11 cellular contexts compared by ENCODE assay signal in the genomic region with DNA sequence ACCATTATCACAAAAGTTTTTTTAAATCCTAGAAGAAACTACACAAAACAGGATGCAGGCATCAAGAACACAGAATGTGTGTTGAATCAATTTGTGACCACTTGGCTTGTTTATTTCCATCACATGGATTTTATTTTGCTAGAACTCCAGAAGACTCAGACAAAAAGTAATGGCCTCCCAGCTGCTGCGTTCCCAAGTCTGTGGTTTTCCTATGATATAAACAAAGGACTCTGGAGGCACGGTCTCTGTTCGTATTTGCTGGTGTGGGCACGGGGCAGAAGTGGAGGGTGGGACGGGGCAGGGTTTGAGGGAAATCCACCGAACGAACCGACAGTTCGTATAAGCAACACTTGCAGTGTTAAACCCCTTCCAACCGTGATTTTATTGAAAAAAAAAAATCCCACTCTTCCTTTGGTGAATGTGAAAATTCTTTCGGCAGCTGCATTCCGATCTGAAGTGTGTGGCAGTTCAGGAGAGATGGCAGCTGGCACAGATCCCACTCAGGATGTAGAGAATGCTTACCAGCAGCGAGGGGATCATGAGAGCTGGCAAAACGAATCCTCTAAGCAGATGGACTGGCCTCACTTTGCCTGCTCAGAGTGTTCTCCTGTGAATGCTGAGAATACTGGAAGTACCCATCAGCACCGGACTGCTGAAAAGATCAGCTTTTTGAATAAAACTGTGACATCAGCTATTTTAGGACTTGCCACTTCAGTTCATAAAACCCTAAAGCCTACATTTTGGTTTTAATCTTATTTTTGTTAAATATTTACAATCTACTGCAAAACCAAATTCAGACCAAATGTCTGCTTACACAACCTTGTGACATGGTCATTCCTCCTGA.
A peak's percentile ranks its signal among the peaks of the same experiment; 100 is the strongest.
DNase-seq lines count a peak whose midpoint lies in the region; ATAC-seq and TF ChIP-seq lines count a peak whose summit lies in the region.
"Had no signal": no experiment of that assay in that cellular context is flagged by ENCODE, and none has a peak within 500 bp of the region (broad histone marks: within the 10 kb centered on the region; RNA-seq: fewer than 3 reads in every experiment).

No MANE protein-coding gene starts in this region.

- no peaks in the 10 kb centered on the region for H3K4me1 ChIP-seq in colonic mucosa
- H3K4me1 ChIP-seq in neuronal stem cell (ENCODE audit: control insufficient read depth in 2 of 2, insufficient read depth in 1 of 2, low read depth in 1 of 2, low read length in 2 of 2), result peaks cover 0 to 5% of the 10 kb centered on the region in 2 donors

- POLR2A ChIA-PET in BJ (lab: Charles Lee), result no interaction called here

- no peak overlapping the region for H2AFZ ChIP-seq in neuronal stem cell (ENCODE audit: low read length)

- no peaks in the 10 kb centered on the region for H3K27me3 Mint-ChIP-seq in stimulated activated naive CD8-positive, alpha-beta T cell treated with anti-CD3 and anti-CD28 coated beads, Interleukin-15, amount 100 ng/mL, for 72 hours

- no peak overlapping the region for H3K4me3 Mint-ChIP-seq in stimulated activated naive CD8-positive, alpha-beta T cell treated with anti-CD3 and anti-CD28 coated beads, Interleukin-15, amount 100 ng/mL, for 72 hours

- ATAC-seq in stimulated activated naive CD8-positive, alpha-beta T cell treated with anti-CD3 and anti-CD28 coated beads, Interleukin-15, amount 100 ng/mL, for 72 hours, result no peak
- ATAC-seq: activated CD4-positive, CD25-positive, alpha-beta regulatory T cell treated with anti-CD3 and anti-CD28 coated beads, Interleukin-2, amount 50 U/mL, for 24 hours had no signal

- H3K18ac ChIP-seq in neuronal stem cell (ENCODE audit: low read length), result no peak overlapping the region

- no peaks in the 10 kb centered on the region for H3K79me1 ChIP-seq in neuronal stem cell (ENCODE audit: low read depth, low read length)

- H3K9ac ChIP-seq in colonic mucosa (ENCODE audit: low read depth in 2 of 2, low read length in 2 of 2), result no peak overlapping the region
- H3K9ac ChIP-seq in neuronal stem cell (ENCODE audit: low read depth, low read length, poor library complexity), result peak overlapping the region; percentile 81

- H3K23ac ChIP-seq in neuronal stem cell (ENCODE audit: low read depth, low read length, poor library complexity), result no peak overlapping the region

- H4K91ac ChIP-seq in neuronal stem cell (ENCODE audit: low read depth, low read length, poor library complexity), result no peak overlapping the region

- H4K8ac ChIP-seq in neuronal stem cell (ENCODE audit: low read depth, low read length), result no peak overlapping the region

- H3K27ac ChIP-seq in colonic mucosa (peak overlapping the region; percentile 36), neuronal stem cell (replicated peaks; ENCODE audit: low read length) (no peak overlapping the region)

- H3K36me3 ChIP-seq in BJ (ENCODE audit: control insufficient read depth, insufficient read depth, low read length), result 0 out of 2 replicates have a peak, but pooled peaks cover 2% of the 10 kb centered on the region
- H3K36me3 ChIP-seq in colonic mucosa, result no peaks in the 10 kb centered on the region
- H3K36me3 ChIP-seq in neuronal stem cell (replicated peaks in 1 of 2; ENCODE audit: control insufficient read depth in 2 of 2, insufficient read depth in 2 of 2, low read length in 2 of 2), result peaks cover 10 to 49% of the 10 kb centered on the region in 2 donors

- H3K4me3 ChIP-seq in BJ (ENCODE audit: low read depth, low read length), result peak overlapping the region; percentile 30
- no peak overlapping the region for H3K4me3 ChIP-seq in colonic mucosa
- H3K4me3 ChIP-seq in neuronal stem cell (ENCODE audit: low read length in 2 of 2), result no peak overlapping the region

- H2BK12ac ChIP-seq in neuronal stem cell (ENCODE audit: low read length), result no peak overlapping the region

- CTCF ChIA-PET in BJ (lab: Yijun Ruan, JAX), result interaction anchor here (0.6 to 1.5 kb wide), 7 partner anchors 12 to 342 kb away, joined by 3 to 6 read pairs (median 4); no protein-coding TSS in a partner anchor

- TF ChIP-seq CTCF in BJ (IDR thresholded peaks at IDR 0.05; ENCODE audit: insufficient read depth, low read depth, low read length) (no peak), colonic mucosa (IDR thresholded peaks at IDR 0.05) (no peak)

- no peak overlapping the region for H3K4me2 ChIP-seq in neuronal stem cell (ENCODE audit: insufficient read depth, low read length, poor library complexity, severe bottlenecking)

- intact Hi-C loops in colonic mucosa (cut with DNase I), result no loop called here

- no peaks in the 10 kb centered on the region for H3K9me3 Mint-ChIP-seq in stimulated activated naive CD8-positive, alpha-beta T cell treated with anti-CD3 and anti-CD28 coated beads, Interleukin-15, amount 100 ng/mL, for 72 hours

- H3K9me3 ChIP-seq in colonic mucosa, result no peaks in the 10 kb centered on the region
- no peaks in the 10 kb centered on the region for H3K9me3 ChIP-seq in neuronal stem cell (replicated peaks in 1 of 2; ENCODE audit: control insufficient read depth in 2 of 2, insufficient read depth in 1 of 2, low read depth in 1 of 2, low read length in 2 of 2)

- H2BK5ac ChIP-seq in neuronal stem cell (ENCODE audit: low read length), result no peak overlapping the region

- H3K4ac ChIP-seq in neuronal stem cell (ENCODE audit: low read length), result no peak overlapping the region

- H3K27me3 ChIP-seq in BJ (ENCODE audit: control insufficient read depth, insufficient read depth, low read length) (no peaks in the 10 kb centered on the region), colonic mucosa (no peaks in the 10 kb centered on the region), neuronal stem cell (ENCODE audit: control insufficient read depth in 3 of 3, insufficient read depth in 3 of 3, low read depth in 1 of 3, low read length in 3 of 3) (no peaks in the 10 kb centered on the region)

- no peak overlapping the region for H3K27ac Mint-ChIP-seq in stimulated activated naive CD8-positive, alpha-beta T cell treated with anti-CD3 and anti-CD28 coated beads, Interleukin-15, amount 100 ng/mL, for 72 hours

- no CpG with 5 or more reads among the region's 15 CpGs for WGBS in neuronal stem cell (ENCODE audit: extremely low coverage in 2 of 2, insufficient read length in 2 of 2, insufficient replicate concordance in 1 of 2), 2 donors

- no peak overlapping the region for H2AK5ac ChIP-seq in neuronal stem cell (ENCODE audit: low read depth, low read length)

- no peak overlapping the region for H2BK120ac ChIP-seq in neuronal stem cell (ENCODE audit: low read depth, low read length)

- H2BK15ac ChIP-seq in neuronal stem cell (ENCODE audit: low read length), result no peak overlapping the region

- DNase-seq in BJ (ENCODE audit: low read depth), result peak; percentile 59
- peak; percentile 77 for DNase-seq in NCI-H1694 (lab: John Stamatoyannopoulos, UW)
- DNase-seq in colonic mucosa, result no peak
- DNase-seq in neuronal stem cell (ENCODE audit: low spot score), result no peak
- DNase-seq in iPS-NIHi11 (ENCODE audit: low spot score), result no peak
- no peak for DNase-seq in stimulated activated naive CD8-positive, alpha-beta T cell treated with anti-CD3 and anti-CD28 coated beads, Interleukin-15, amount 100 ng/mL, for 72 hours
- DNase-seq in SIG-M5 treated with dmso at 0.1 percent for 504 hours (lab: John Stamatoyannopoulos, UW; ENCODE audit: unreplicated experiment), result no peak
- no peak for DNase-seq in GF-D8 (lab: John Stamatoyannopoulos, UW)
- DNase-seq: effector CD8-positive, alpha-beta T cell; NCI-H1092 had no signal

- no peak overlapping the region for H3K14ac ChIP-seq in neuronal stem cell (ENCODE audit: low read length)

- H3K4me1 Mint-ChIP-seq in stimulated activated naive CD8-positive, alpha-beta T cell treated with anti-CD3 and anti-CD28 coated beads, Interleukin-15, amount 100 ng/mL, for 72 hours, result peaks cover 25% of the 10 kb centered on the region

Comparison
In these comparisons a context has a peak if more than half of its experiments do, and no peak if none do; other contexts are left out.
1. DNase-seq: peak in BJ (single experiment) and NCI-H1694 (single experiment); none in colonic mucosa (single experiment), neuronal stem cell (single experiment), iPS-NIHi11 (single experiment), stimulated activated naive CD8-positive, alpha-beta T cell treated with anti-CD3 and anti-CD28 coated beads, Interleukin-15, amount 100 ng/mL, for 72 hours (0 of 2), SIG-M5 treated with dmso at 0.1 percent for 504 hours (single experiment) and GF-D8 (single experiment).